1 cellular context compared by ENCODE assay signal in genomic region chr4:19026281-19026680, GRCh38.
TF ChIP-seq lines count a peak whose summit lies in the region.

No MANE protein-coding gene starts in this region.

TF ChIP-seq in HepG2, 621 proteins besides CTCF, POLR2A, EP300 and RAD21 (continued from another document):
- TF ChIP-seq ZNF646 (CRISPR knock-in tag; IDR thresholded peaks at IDR 0.05): no peak
- TF ChIP-seq ZNF432 (CRISPR knock-in tag; IDR thresholded peaks at IDR 0.05; ENCODE audit: borderline replicate concordance): no peak
- TF ChIP-seq ZNF121 (CRISPR knock-in tag; IDR thresholded peaks at IDR 0.05): no peak
- no peak for TF ChIP-seq HNF1A (IDR thresholded peaks at IDR 0.05; ENCODE audit: low read depth)
- TF ChIP-seq HNF1A (CRISPR knock-in tag; IDR thresholded peaks at IDR 0.05; ENCODE audit: borderline replicate concordance): no peak
- no peak for TF ChIP-seq ZNF737 (CRISPR knock-in tag; IDR thresholded peaks at IDR 0.05; ENCODE audit: borderline replicate concordance)
- TF ChIP-seq DMTF1 (CRISPR knock-in tag; IDR thresholded peaks at IDR 0.05): no peak
- TF ChIP-seq ZNF264 (CRISPR knock-in tag; IDR thresholded peaks at IDR 0.05): no peak
